20 cellular contexts compared by ENCODE assay signal in the genomic region with DNA sequence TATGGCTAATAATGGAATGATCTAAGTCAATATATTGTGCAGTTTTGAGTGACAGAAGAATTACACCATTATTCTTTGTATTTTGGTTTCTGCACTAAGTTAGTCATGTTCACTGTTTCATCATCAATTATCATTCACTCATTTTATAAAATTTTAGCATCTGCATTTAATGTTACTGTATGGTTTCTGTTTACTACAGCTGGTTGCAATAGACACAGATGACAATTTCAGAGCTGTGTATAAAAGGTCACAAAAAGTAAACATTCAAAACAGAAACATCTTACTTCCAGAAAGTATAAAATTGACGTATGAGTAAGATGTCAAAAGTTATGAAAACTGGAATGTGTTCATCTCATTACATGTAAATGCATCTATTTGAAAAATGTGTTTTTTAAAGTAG.
DNase-seq lines count a peak whose midpoint lies in the region; ATAC-seq and TF ChIP-seq lines count a peak whose summit lies in the region.
"Had no signal": no experiment of that assay in that cellular context is flagged by ENCODE, and none has a peak within 500 bp of the region (broad histone marks: within the 10 kb centered on the region; RNA-seq: fewer than 3 reads in every experiment).

No MANE protein-coding gene starts in this region.

- WGBS in mesenchymal stem cell, result no CpG with 5 or more reads among the region's 1 CpG

- DNase-seq in AG09319 (ENCODE audit: extremely low read depth, low read depth), result peak; percentile 20
- DNase-seq in dedifferentiated amniotic fluid mesenchymal stem cell (ENCODE audit: extremely low spot score), result peak; percentile 42
- peak; percentile 82 for DNase-seq in fibroblast of gingiva (ENCODE audit: low read depth)
- DNase-seq in mesenchymal stem cell, result no peak
- DNase-seq in AG20443 (ENCODE audit: low spot score), result no peak
- no peak for DNase-seq in C1 segment of cervical spinal cord (lab: John Stamatoyannopoulos, UW)
- DNase-seq: 8988T; AML-193; BE2C; CD4-positive, alpha-beta memory T cell; COR-L47; DMS79; EL; GDM1; GOT3; HFFc6 had no signal

- H2BK15ac ChIP-seq in mesenchymal stem cell (ENCODE audit: low read depth, poor library complexity, severe bottlenecking), result no peak overlapping the region

- no peak overlapping the region for H2BK12ac ChIP-seq in mesenchymal stem cell (ENCODE audit: low read length in 2 of 2)

- peaks cover 2% of the 10 kb centered on the region for H3K4me1 ChIP-seq in mesenchymal stem cell (ENCODE audit: control insufficient read depth, insufficient read depth, low read depth, low read length)
- H3K4me1 ChIP-seq: BE2C had no signal

- H3K14ac ChIP-seq in mesenchymal stem cell (ENCODE audit: low read length in 2 of 2), result no peak overlapping the region

- no peak overlapping the region for H3K4me3 ChIP-seq in mesenchymal stem cell (ENCODE audit: insufficient read depth in 1 of 2, low read depth in 1 of 2, low read length in 2 of 2)
- H3K4me3 ChIP-seq: BLaER1 treated with 17β-estradiol and CSF1 and Interleukin-3, amounts not matched to agents 10 nM and 100 nM; GM12878; HAP-1 had no signal

- no peak overlapping the region for H3K4ac ChIP-seq in mesenchymal stem cell (ENCODE audit: low read depth in 1 of 2, low read length in 2 of 2)

- no peak overlapping the region for H3K23ac ChIP-seq in mesenchymal stem cell (ENCODE audit: low read length in 2 of 2)

- H2AK5ac ChIP-seq in mesenchymal stem cell (ENCODE audit: low read length, severe bottlenecking), result no peak overlapping the region

- H2BK120ac ChIP-seq in mesenchymal stem cell (ENCODE audit: low read depth, low read length), result no peak overlapping the region

- no peak overlapping the region for H3K27ac ChIP-seq in mesenchymal stem cell (ENCODE audit: low read length, poor library complexity, severe bottlenecking)
- H3K27ac ChIP-seq: BLaER1 treated with 17β-estradiol and CSF1 and Interleukin-3, amounts not matched to agents 10 nM and 100 nM had no signal

- H2BK5ac ChIP-seq in mesenchymal stem cell (ENCODE audit: low read depth, low read length, poor library complexity, severe bottlenecking), result no peak overlapping the region

- no peaks in the 10 kb centered on the region for H3K27me3 ChIP-seq in mesenchymal stem cell (ENCODE audit: control insufficient read depth in 1 of 2, insufficient read depth in 1 of 2, low read length in 2 of 2)
- H3K27me3 ChIP-seq: BE2C; BLaER1 treated with 17β-estradiol and CSF1 and Interleukin-3, amounts not matched to agents 10 nM and 100 nM had no signal

- no peak overlapping the region for H4K91ac ChIP-seq in mesenchymal stem cell (ENCODE audit: low read length)

- no peak for TF ChIP-seq CTCF in AG09319 (IDR thresholded peaks at IDR 0.05; ENCODE audit: low read depth, low read length)

- H3K18ac ChIP-seq in mesenchymal stem cell (ENCODE audit: low read depth in 1 of 2, low read length in 2 of 2), result no peak overlapping the region

- H3K4me2 ChIP-seq in mesenchymal stem cell (ENCODE audit: low read length, poor library complexity, severe bottlenecking), result no peak overlapping the region
- H3K4me2 ChIP-seq: BLaER1 treated with 17β-estradiol and CSF1 and Interleukin-3, amounts not matched to agents 10 nM and 100 nM had no signal

- H3K9me3 ChIP-seq in mesenchymal stem cell (ENCODE audit: control insufficient read depth, low read length), result no peaks in the 10 kb centered on the region
- H3K9me3 ChIP-seq: BE2C; BLaER1 treated with 17β-estradiol and CSF1 and Interleukin-3, amounts not matched to agents 10 nM and 100 nM; HAP-1 had no signal

- H4K8ac ChIP-seq in mesenchymal stem cell (ENCODE audit: low read length), result no peak overlapping the region

- no peak for ATAC-seq in GM19452 (IDR thresholded peaks at IDR 0.05; ENCODE audit: unreplicated experiment)
- ATAC-seq: GM12878 had no signal

- H3K36me3 ChIP-seq in mesenchymal stem cell (ENCODE audit: control insufficient read depth in 1 of 2, insufficient read depth in 2 of 2, low read depth in 1 of 2, low read length in 2 of 2), result no peaks in the 10 kb centered on the region
- H3K36me3 ChIP-seq: BE2C; BLaER1 treated with 17β-estradiol and CSF1 and Interleukin-3, amounts not matched to agents 10 nM and 100 nM; HAP-1 had no signal

- H3K79me1 ChIP-seq in mesenchymal stem cell (replicated peaks; ENCODE audit: low read length, poor library complexity, severe bottlenecking), result no peaks in the 10 kb centered on the region

- H2AFZ ChIP-seq in mesenchymal stem cell (ENCODE audit: low read depth, low read length), result no peak overlapping the region

- H3K9ac ChIP-seq in mesenchymal stem cell (ENCODE audit: low read length), result peak overlapping the region; percentile 22
- H3K9ac ChIP-seq: BLaER1 treated with 17β-estradiol and CSF1 and Interleukin-3, amounts not matched to agents 10 nM and 100 nM had no signal

Comparison
In these comparisons a context has a peak if more than half of its experiments do, and no peak if none do; other contexts are left out.
1. DNase-seq: peak in AG09319 (single experiment), dedifferentiated amniotic fluid mesenchymal stem cell (single experiment) and fibroblast of gingiva (single experiment); none in mesenchymal stem cell (single experiment), AG20443 (single experiment) and C1 segment of cervical spinal cord (0 of 14).